Comparison of ENCODE assay signal across 8 cellular contexts in genomic region chrX:275476-275966, GRCh38. TPM values are rescaled to one million over a fixed set of nuclear protein-coding genes. Genes with fewer than 3 reads are reported as not detected.
DNase-seq lines count a peak whose midpoint lies in the region; ATAC-seq, FAIRE-seq and TF ChIP-seq lines count a peak whose summit lies in the region.

No MANE protein-coding gene starts in this region.

- intact Hi-C loops in dendritic cell treated with granulocyte-macrophage colony-stimulating factor and Interleukin-4, amounts not matched to agents 40 ng/mL and 50 ng/mL, for 4 days (cut with micrococcal nuclease) = loop anchor here (2.0 to 5.0 kb wide), 2 partner anchors 43 to 112 kb away; partner anchors contain the start of genes GTPBP6 and PPP2R3B

- no peak for TF ChIP-seq POLR2A in GM12892 (IDR thresholded peaks at IDR 0.05; ENCODE audit: low read depth, low read length)

- peak overlapping the region; percentile 86 for H3K27ac Mint-ChIP-seq in dendritic cell treated with granulocyte-macrophage colony-stimulating factor and Interleukin-4, amounts not matched to agents 40 ng/mL and 50 ng/mL, for 4 days
- no peak overlapping the region for H3K27ac Mint-ChIP-seq in neural crest cell (ENCODE audit: unreplicated experiment)

- peaks cover 7% of the 10 kb centered on the region for H3K36me3 Mint-ChIP-seq in dendritic cell treated with granulocyte-macrophage colony-stimulating factor and Interleukin-4, amounts not matched to agents 40 ng/mL and 50 ng/mL, for 4 days (ENCODE audit: low read depth)
- H3K36me3 Mint-ChIP-seq in neural crest cell (ENCODE audit: low read depth) = no peaks in the 10 kb centered on the region

- TF ChIP-seq CTCF in neural crest cell (conservative IDR thresholded peaks at IDR 0.05) = no peak

- no peaks in the 10 kb centered on the region for H3K27me3 Mint-ChIP-seq in dendritic cell treated with granulocyte-macrophage colony-stimulating factor and Interleukin-4, amounts not matched to agents 40 ng/mL and 50 ng/mL, for 4 days
- H3K27me3 Mint-ChIP-seq in neural crest cell (ENCODE audit: low read depth) = peaks cover 21% of the 10 kb centered on the region

- no peak for FAIRE-seq in GM12892 (lab: Jason Lieb, UNC)

- H3K4me3 Mint-ChIP-seq in dendritic cell treated with granulocyte-macrophage colony-stimulating factor and Interleukin-4, amounts not matched to agents 40 ng/mL and 50 ng/mL, for 4 days = peak overlapping the region; percentile 88
- peak overlapping the region; percentile 87 for H3K4me3 Mint-ChIP-seq in neural crest cell

- DNase-seq in neural crest cell (ENCODE audit: low read depth, low spot score) (no peak), C1 segment of cervical spinal cord (lab: John Stamatoyannopoulos, UW) (no peak), SIG-M5 (lab: John Stamatoyannopoulos, UW) (no peak), GM12892 (ENCODE audit: insufficient read length) (no peak)
- no peak for DNase-seq in stimulated activated CD4-positive, alpha-beta T cell treated with anti-CD3 and anti-CD28 coated beads, Interleukin-2, amount 100 ng/mL, for 48 hours

- no peaks in the 10 kb centered on the region for H3K9me3 Mint-ChIP-seq in dendritic cell treated with granulocyte-macrophage colony-stimulating factor and Interleukin-4, amounts not matched to agents 40 ng/mL and 50 ng/mL, for 4 days
- H3K9me3 Mint-ChIP-seq in neural crest cell = no peaks in the 10 kb centered on the region

- ATAC-seq in GM18511 (IDR thresholded peaks at IDR 0.05; ENCODE audit: unreplicated experiment) = peak; percentile 18
- ATAC-seq in HG03097 (IDR thresholded peaks at IDR 0.05; ENCODE audit: low FRiP score, unreplicated experiment) = peak; percentile 22

- H3K4me1 Mint-ChIP-seq in dendritic cell treated with granulocyte-macrophage colony-stimulating factor and Interleukin-4, amounts not matched to agents 40 ng/mL and 50 ng/mL, for 4 days (ENCODE audit: low read depth) = peaks cover 36% of the 10 kb centered on the region
- peaks cover 22% of the 10 kb centered on the region for H3K4me1 Mint-ChIP-seq in neural crest cell

RNA-seq across cellular contexts. Expression of gene PLCXD1, which starts 5.7 kb away (rescaled TPM):
- 49.1 and 52.4 TPM in 2 replicates for total RNA-seq in neural crest cell
- 22.1 TPM for polyA plus RNA-seq in GM12892 (2012; ENCODE audit: missing spikeins)

RNA-seq across cellular contexts. Expression of gene GTPBP6, which starts 43.1 kb away (rescaled TPM):
- 81.3 and 81.9 TPM in 2 replicates for total RNA-seq in neural crest cell
- polyA plus RNA-seq in GM12892 (2012; ENCODE audit: missing spikeins) = 13.4 TPM
